ENCODE assay signal across 16 cellular contexts in the genomic region with DNA sequence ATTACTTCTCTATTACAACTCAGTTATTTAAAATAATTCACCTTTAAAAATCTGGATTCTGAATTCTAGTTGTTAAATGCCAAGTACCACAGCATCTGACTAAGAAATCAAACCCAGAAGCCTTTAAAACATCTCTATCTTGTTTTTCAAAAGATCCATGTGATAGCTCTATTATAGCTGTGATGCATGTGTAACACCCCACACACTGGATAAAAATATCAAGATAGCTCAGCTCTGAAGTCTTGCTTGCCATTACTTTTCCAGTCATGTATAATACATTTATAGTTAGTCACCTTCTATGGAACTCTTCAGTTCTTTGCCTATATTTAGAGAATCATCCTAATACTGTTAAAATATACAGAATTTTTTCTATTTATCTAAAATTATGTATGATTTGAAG. TPM values are rescaled to one million over a fixed set of nuclear protein-coding genes. Genes with fewer than 3 reads are reported as not detected.
A peak's percentile ranks its signal among the peaks of the same experiment; 100 is the strongest.
DNase-seq lines count a peak whose midpoint lies in the region; ATAC-seq, FAIRE-seq and TF ChIP-seq lines count a peak whose summit lies in the region.
"Had no signal": no experiment of that assay in that cellular context is flagged by ENCODE, and none has a peak within 500 bp of the region (broad histone marks: within the 10 kb centered on the region; RNA-seq: fewer than 3 reads in every experiment).

No MANE protein-coding gene starts in this region.

- no peaks in the 10 kb centered on the region for H3K27me3 Mint-ChIP-seq in activated naive CD4-positive, alpha-beta T cell treated with anti-CD3 and anti-CD28 coated beads for 36 hours (ENCODE audit: low read depth)
- H3K27me3 Mint-ChIP-seq in activated T-helper 17 cell treated with anti-CD3 and anti-CD28 coated beads, Interleukin-2, amount 50 U/mL, for 72 hours: no peaks in the 10 kb centered on the region

- ATAC-seq in activated T-helper 17 cell treated with anti-CD3 and anti-CD28 coated beads, Interleukin-2, amount 50 U/mL, for 72 hours (replicated peaks): no peak
- ATAC-seq in foreskin keratinocyte: no peak
- no peak for ATAC-seq in pancreas
- ATAC-seq: sciatic nerve had no signal

- peak overlapping the region in 2 of 3 donors; percentile 64 to 80 for H3K9ac ChIP-seq in skeletal muscle tissue (ENCODE audit: low read depth in 1 of 3, low read length in 3 of 3)
- H3K9ac ChIP-seq: BLaER1 treated with 17β-estradiol and CSF1 and Interleukin-3, amounts not matched to agents 10 nM and 100 nM had no signal

- H3K27ac ChIP-seq in foreskin keratinocyte: peak overlapping the region; percentile 77
- H3K27ac ChIP-seq in skeletal muscle tissue (ENCODE audit: low read depth, low read length): peak overlapping the region; percentile 74
- no peak overlapping the region for H3K27ac ChIP-seq in pancreas
- H3K27ac ChIP-seq: coronary artery had no signal

- no peak for TF ChIP-seq CTCF in foreskin keratinocyte (conservative IDR thresholded peaks at IDR 0.05)
- TF ChIP-seq CTCF in pancreas (IDR thresholded peaks at IDR 0.05): no peak

- no peak for DNase-seq in activated naive CD4-positive, alpha-beta T cell treated with anti-CD3 and anti-CD28 coated beads for 36 hours
- DNase-seq in activated naive CD4-positive, alpha-beta T cell (lab: John Stamatoyannopoulos, UW): no peak
- no peak for DNase-seq in foreskin keratinocyte
- DNase-seq in pancreas: no peak
- DNase-seq in SW480 (ENCODE audit: low spot score): no peak
- no peak for DNase-seq in stimulated activated naive CD4-positive, alpha-beta T cell treated with Interleukin-2 at 50 U/mL for 16 hours (lab: John Stamatoyannopoulos, UW)
- DNase-seq: DMS 273 treated with DMSO at 0.1 percent for 48 hours, NCI-H2171 treated with DMSO at 0.1 percent for 48 hours, NCI-H526 had no signal

- H3K4me1 Mint-ChIP-seq in activated naive CD4-positive, alpha-beta T cell treated with anti-CD3 and anti-CD28 coated beads for 36 hours (ENCODE audit: low read depth): peaks cover 47% of the 10 kb centered on the region
- H3K4me1 Mint-ChIP-seq in activated T-helper 17 cell treated with anti-CD3 and anti-CD28 coated beads, Interleukin-2, amount 50 U/mL, for 72 hours: peaks cover 40% of the 10 kb centered on the region

- H3K27me3 ChIP-seq in foreskin keratinocyte (no peaks in the 10 kb centered on the region), skeletal muscle tissue (ENCODE audit: control insufficient read depth in 3 of 3, insufficient read depth in 3 of 3, low read length in 3 of 3) (no peaks in the 10 kb centered on the region), pancreas (no peaks in the 10 kb centered on the region)
- H3K27me3 ChIP-seq: BLaER1 treated with 17β-estradiol and CSF1 and Interleukin-3, amounts not matched to agents 10 nM and 100 nM had no signal

- intact Hi-C loops in activated naive CD4-positive, alpha-beta T cell treated with anti-CD3 and anti-CD28 coated beads for 36 hours (cut with micrococcal nuclease): loop anchor here (5.0 kb wide), 1 partner anchor 820 kb away; a partner anchor contains a TSS
- intact Hi-C loops in pancreas (cut with DNase I): no loop called here

- H3K36me3 ChIP-seq in skeletal muscle tissue (ENCODE audit: control insufficient read depth in 3 of 3, insufficient read depth in 3 of 3, low read length in 3 of 3) (peaks cover 1 to 11% (median 5%) of the 10 kb centered on the region in 3 donors), pancreas (no peaks in the 10 kb centered on the region)

- no peaks in the 10 kb centered on the region for H3K9me3 ChIP-seq in skeletal muscle tissue (ENCODE audit: control insufficient read depth in 3 of 3, low read length in 3 of 3)
- H3K9me3 ChIP-seq in pancreas: no peaks in the 10 kb centered on the region
- H3K9me3 ChIP-seq: BLaER1 treated with 17β-estradiol and CSF1 and Interleukin-3, amounts not matched to agents 10 nM and 100 nM had no signal

- H3K4me3 ChIP-seq in skeletal muscle tissue (ENCODE audit: low read length in 3 of 3) (peak overlapping the region in 1 of 3 donors; percentile 73), pancreas (no peak overlapping the region)
- H3K4me3 ChIP-seq: BLaER1 treated with 17β-estradiol and CSF1 and Interleukin-3, amounts not matched to agents 10 nM and 100 nM; coronary artery had no signal

- H3K9me3 Mint-ChIP-seq in activated naive CD4-positive, alpha-beta T cell treated with anti-CD3 and anti-CD28 coated beads for 36 hours: no peaks in the 10 kb centered on the region
- no peaks in the 10 kb centered on the region for H3K9me3 Mint-ChIP-seq in activated T-helper 17 cell treated with anti-CD3 and anti-CD28 coated beads, Interleukin-2, amount 50 U/mL, for 72 hours

- peak overlapping the region; percentile 41 for H3K27ac Mint-ChIP-seq in activated naive CD4-positive, alpha-beta T cell treated with anti-CD3 and anti-CD28 coated beads for 36 hours
- H3K27ac Mint-ChIP-seq in activated T-helper 17 cell treated with anti-CD3 and anti-CD28 coated beads, Interleukin-2, amount 50 U/mL, for 72 hours: peak overlapping the region; percentile 65

- peaks cover 44% of the 10 kb centered on the region for H3K4me1 ChIP-seq in foreskin keratinocyte
- H3K4me1 ChIP-seq in skeletal muscle tissue (ENCODE audit: control insufficient read depth in 3 of 3, insufficient read depth in 3 of 3, low read length in 3 of 3): peaks cover 9 to 24% (median 17%) of the 10 kb centered on the region in 3 donors
- H3K4me1 ChIP-seq in pancreas: peaks cover 0 to 10% (median 10%) of the 10 kb centered on the region in 3 donors

- CTCF ChIA-PET in activated naive CD4-positive, alpha-beta T cell treated with anti-CD3 and anti-CD28 coated beads for 36 hours (lab: Charles Lee): no interaction called here

- no peak for FAIRE-seq in pancreas (lab: Jason Lieb, UNC)
- FAIRE-seq: G401.6, TTC549 had no signal

- H3K4me3 Mint-ChIP-seq in activated naive CD4-positive, alpha-beta T cell treated with anti-CD3 and anti-CD28 coated beads for 36 hours: no peak overlapping the region
- no peak overlapping the region for H3K4me3 Mint-ChIP-seq in activated T-helper 17 cell treated with anti-CD3 and anti-CD28 coated beads, Interleukin-2, amount 50 U/mL, for 72 hours

- peaks cover 14% of the 10 kb centered on the region for H3K36me3 Mint-ChIP-seq in activated naive CD4-positive, alpha-beta T cell treated with anti-CD3 and anti-CD28 coated beads for 36 hours (ENCODE audit: low read depth)
- peaks cover 93% of the 10 kb centered on the region for H3K36me3 Mint-ChIP-seq in activated T-helper 17 cell treated with anti-CD3 and anti-CD28 coated beads, Interleukin-2, amount 50 U/mL, for 72 hours (ENCODE audit: low read depth)

RNA-seq across cellular contexts. Expression of a gene that starts 11.6 kb away (rescaled TPM):
- 100 to 1,000 TPM; 130 to 144 TPM for total RNA-seq in activated naive CD4-positive, alpha-beta T cell treated with anti-CD3 and anti-CD28 coated beads for 36 hours
- 100 to 1,000 TPM; 154 to 222 TPM for total RNA-seq in activated T-helper 17 cell treated with anti-CD3 and anti-CD28 coated beads, Interleukin-2, amount 50 U/mL, for 72 hours
- 117 and 120 TPM in 2 replicates for total RNA-seq in foreskin keratinocyte
- polyA plus RNA-seq in foreskin keratinocyte: 37.2 and 43.6 TPM in 2 replicates
- 69.9 TPM for total RNA-seq in skeletal muscle tissue
- 10 to 100 TPM; 34.5 to 73.3 (median 46.2) TPM for total RNA-seq in pancreas
- 10 to 100 TPM; 11.4 to 30.0 TPM for polyA plus RNA-seq in pancreas

RNA-seq across cellular contexts. Expression of a gene that starts 28.6 kb away (rescaled TPM):
- 10 to 100 TPM; 13.2 to 13.7 TPM for total RNA-seq in activated naive CD4-positive, alpha-beta T cell treated with anti-CD3 and anti-CD28 coated beads for 36 hours
- total RNA-seq in activated T-helper 17 cell treated with anti-CD3 and anti-CD28 coated beads, Interleukin-2, amount 50 U/mL, for 72 hours: 10 to 100 TPM; 33.1 to 59.3 TPM
- total RNA-seq in foreskin keratinocyte (42.9 and 51.4 TPM in 2 replicates), skeletal muscle tissue (9.4 TPM), pancreas (10 to 100 TPM in 3 of 6 donors, 1 to 10 TPM in 3; 7.2 to 11.9 (median 9.8) TPM)
- polyA plus RNA-seq in foreskin keratinocyte (7.5 and 7.7 TPM in 2 replicates), pancreas (1 to 10 TPM; 2.4 to 3.1 TPM)

Comparison
In these comparisons a context has a peak if more than half of its experiments do, and no peak if none do; other contexts are left out.
1. H3K27ac ChIP-seq: peak in foreskin keratinocyte (single experiment) and skeletal muscle tissue (single experiment); none in pancreas (0 of 4).